ENCODE assay signal across 23 cellular contexts in genomic region chr11:24820541-24820940, GRCh38.
A peak's percentile ranks its signal among the peaks of the same experiment; 100 is the strongest.
DNase-seq lines count a peak whose midpoint lies in the region; FAIRE-seq and TF ChIP-seq lines count a peak whose summit lies in the region.
"Had no signal": no experiment of that assay in that cellular context is flagged by ENCODE, and none has a peak within 500 bp of the region (broad histone marks: within the 10 kb centered on the region; RNA-seq: fewer than 3 reads in every experiment).

No MANE protein-coding gene starts in this region.

- no peak overlapping the region for H3K9ac ChIP-seq in MM.1S (ENCODE audit: low read length)
- H3K9ac ChIP-seq: GM23248 had no signal

- H3K36me3 ChIP-seq in MM.1S (replicated peaks; ENCODE audit: insufficient read depth, low read length) (no peaks in the 10 kb centered on the region), bronchial epithelial cell (ENCODE audit: control insufficient read depth, insufficient read depth, low read length) (no peaks in the 10 kb centered on the region)

- no peaks in the 10 kb centered on the region for H3K9me3 ChIP-seq in MM.1S (replicated peaks; ENCODE audit: insufficient read depth, low read length)

- peaks cover 9% of the 10 kb centered on the region; the same call in 1 of the 2 replicates for H3K4me1 ChIP-seq in MM.1S (ENCODE audit: low read length)

- no peaks in the 10 kb centered on the region for H3K79me2 ChIP-seq in MM.1S (ENCODE audit: low read length)

- intact Hi-C loops in cardiac septum (cut with DNase I), result no loop called here

- no peak for TF ChIP-seq CTCF in MM.1S (IDR thresholded peaks at IDR 0.05; ENCODE audit: low read length)
- TF ChIP-seq CTCF in bronchial epithelial cell (IDR thresholded peaks at IDR 0.05; ENCODE audit: insufficient read depth, low read length, severe bottlenecking), result no peak

- H3K9me2 ChIP-seq in MM.1S (replicated peaks; ENCODE audit: insufficient read depth, low read length), result no peaks in the 10 kb centered on the region

- no peak for FAIRE-seq in bronchial epithelial cell (lab: Jason Lieb, UNC)
- FAIRE-seq: GM19239 had no signal

- H4K20me1 ChIP-seq in MM.1S (ENCODE audit: insufficient read depth, low read length), result no peaks in the 10 kb centered on the region

- no peaks in the 10 kb centered on the region for H3F3A ChIP-seq in MM.1S (ENCODE audit: insufficient read depth, low read length)

- H3K27me3 ChIP-seq in MM.1S (replicated peaks; ENCODE audit: insufficient read depth, low read length) (no peaks in the 10 kb centered on the region), bronchial epithelial cell (ENCODE audit: control insufficient read depth, insufficient read depth, low read length) (no peaks in the 10 kb centered on the region)

- DNase-seq in HS-27A (ENCODE audit: low read depth), result peak; percentile 5
- DNase-seq in MM.1S, result no peak
- peak; percentile 59 for DNase-seq in bronchial epithelial cell (ENCODE audit: low read depth)
- DNase-seq in iris pigment epithelial cell (ENCODE audit: low read depth), result peak; percentile 27
- DNase-seq in NCI-H2029 treated with DMSO at 0.1 percent for 48 hours (lab: John Stamatoyannopoulos, UW), result no peak
- no peak for DNase-seq in cardiac septum (ENCODE audit: low spot score)
- no peak for DNase-seq in KBM-7
- DNase-seq: Calu3; DMS79 treated with DMSO at 0.1 percent for 48 hours; GM23248; H9; HFFc6; NCI-H1105 treated with DMSO at 0.1 percent for 48 hours; NCI-H146; NCI-H1930; NCI-H446; NCI-H524 treated with DMSO at 0.1 percent for 48 hours; NCI-H82; NK-92 treated with Interleukin-12 subunit alpha and Interleukin-12 subunit beta, amount 100 ng/mL, for 24 hours; SHP77 treated with DMSO at 0.1 percent for 48 hours; T-helper 1 cell had no signal

- H3K4me2 ChIP-seq in MM.1S (ENCODE audit: low read depth, low read length), result no peak overlapping the region

- in situ Hi-C loops in KBM-7 (cut with MboI; ENCODE audit: low pct_unique_long_range_greater_than_20kb, low sequenced_read_pairs), result no loop called here

- H3K27ac ChIP-seq in MM.1S (ENCODE audit: low read length), result peak overlapping the region; percentile 9; the same call in 1 of the 2 replicates
- H3K27ac ChIP-seq: GM23248, RWPE1 had no signal

- H2AFZ ChIP-seq in MM.1S (ENCODE audit: low read length), result no peak overlapping the region
- H2AFZ ChIP-seq: GM23248 had no signal

- H3K4me3 ChIP-seq in MM.1S (ENCODE audit: low read length) (no peak overlapping the region), bronchial epithelial cell (ENCODE audit: low read depth, low read length) (no peak overlapping the region)
- H3K4me3 ChIP-seq: GM23248 had no signal

Comparison
In these comparisons a context has a peak if more than half of its experiments do, and no peak if none do; other contexts are left out.
1. DNase-seq: peak in HS-27A (single experiment), bronchial epithelial cell (single experiment) and iris pigment epithelial cell (single experiment); none in MM.1S (single experiment), NCI-H2029 treated with DMSO at 0.1 percent for 48 hours (single experiment), cardiac septum (single experiment) and KBM-7 (single experiment).